In the genomic region with DNA sequence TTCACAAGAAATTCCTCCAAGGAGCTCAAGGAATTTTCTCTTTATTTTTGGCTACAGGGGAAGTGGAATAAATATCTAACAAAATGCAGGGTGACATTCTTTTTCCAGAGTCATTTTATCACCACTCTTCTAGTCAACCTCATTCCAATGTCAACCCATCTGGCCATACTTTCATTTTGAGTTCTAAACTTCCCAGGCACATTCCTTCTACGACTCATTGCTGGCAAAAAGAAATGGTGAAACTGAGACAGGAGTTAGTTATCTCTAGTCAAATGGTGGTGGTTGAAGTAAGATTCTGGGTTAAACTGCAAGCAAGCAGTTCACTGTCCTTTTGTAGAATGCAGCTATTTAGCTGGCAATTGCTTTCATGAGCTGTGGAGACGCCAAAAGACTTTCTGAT, we compare ENCODE assay signal across 26 cellular contexts.
A peak's percentile ranks its signal among the peaks of the same experiment; 100 is the strongest.
DNase-seq lines count a peak whose midpoint lies in the region; ATAC-seq, FAIRE-seq and TF ChIP-seq lines count a peak whose summit lies in the region.
"Had no signal": no experiment of that assay in that cellular context is flagged by ENCODE, and none has a peak within 500 bp of the region (broad histone marks: within the 10 kb centered on the region; RNA-seq: fewer than 3 reads in every experiment).

No MANE protein-coding gene starts in this region.

- no peak overlapping the region for H4K91ac ChIP-seq in IMR-90 (ENCODE audit: insufficient read depth, low read depth, low read length)

- peak; percentile 23 for DNase-seq in AG04449 (ENCODE audit: low read depth, low spot score)
- DNase-seq in IMR-90 = peak; percentile 59
- no peak for DNase-seq in bronchial epithelial cell (ENCODE audit: low read depth)
- DNase-seq in Kasumi-1 (lab: John Stamatoyannopoulos, UW) = no peak
- no peak for DNase-seq in HuH-7.5 (ENCODE audit: low spot score)
- DNase-seq in glomerular visceral epithelial cell (ENCODE audit: extremely low spot score) = no peak
- DNase-seq: activated B cell treated with CpG ODN at 0.5 μM for 24 hours; activated CD4-positive, alpha-beta T cell treated with anti-CD3 and anti-CD28 coated beads, Interleukin-2, amount 50 U/mL, for 4 hours; activated CD8-positive, alpha-beta memory T cell treated with anti-CD3 and anti-CD28 coated beads, Interleukin-2, amount 50 U/mL, for 48 hours; activated effector memory CD4-positive, alpha-beta T cell treated with anti-CD3 and anti-CD28 coated beads, Interleukin-2, amount 50 U/mL, for 16 hours; C1 segment of cervical spinal cord; Calu3; immature natural killer cell; left ventricle myocardium inferior; NCI-H1105 treated with DMSO at 0.1 percent for 48 hours; NCI-H2081 treated with DMSO at 0.1 percent for 48 hours; psoas muscle; small intestine; stimulated activated CD4-positive, alpha-beta T cell treated with anti-CD3 and anti-CD28 coated beads, Interleukin-2, amount 100 ng/mL, for 48 hours; stimulated activated naive CD4-positive, alpha-beta T cell had no signal

- WGBS in IMR-90 (ENCODE audit: extremely low coverage in 2 of 2, insufficient read length in 1 of 2), 2 experiments = no CpG with 5 or more reads among the region's 2 CpGs

- H3K9ac ChIP-seq in IMR-90 (ENCODE audit: low read depth, low read length) = no peak overlapping the region

- H3K4me3 ChIP-seq in AG04449 (ENCODE audit: low read depth, low read length) (no peak overlapping the region), IMR-90 (ENCODE audit: insufficient read depth, low read depth, low read length) (no peak overlapping the region), bronchial epithelial cell (ENCODE audit: low read depth, low read length) (no peak overlapping the region)
- H3K4me3 ChIP-seq: A549, hepatocyte, left ventricle myocardium inferior, psoas muscle, tibial nerve had no signal

- peak overlapping the region; percentile 55; the same call in 1 of the 2 replicates for H4K5ac ChIP-seq in IMR-90 (ENCODE audit: low read depth, low read length)

- peak overlapping the region; percentile 65 to 88 (median 79) for H3K27ac Mint-ChIP-seq in nephron
- H3K27ac Mint-ChIP-seq: activated B cell treated with CpG ODN at 0.5 μM for 24 hours had no signal

- H4K8ac ChIP-seq in IMR-90 (ENCODE audit: low read depth in 2 of 2, low read length in 2 of 2) = no peak overlapping the region

- in situ Hi-C loops in IMR-90 (cut with MboI; ENCODE audit: low sequenced_read_pairs) = no loop called here

- FAIRE-seq in bronchial epithelial cell (lab: Jason Lieb, UNC) = peak; percentile 13
- FAIRE-seq: A549, small intestine had no signal

- no peaks in the 10 kb centered on the region for H4K20me1 ChIP-seq in IMR-90 (ENCODE audit: insufficient read depth, low read length)

- peak overlapping the region in 1 of 3 experiments; percentile 21 for H3K4me3 Mint-ChIP-seq in nephron
- H3K4me3 Mint-ChIP-seq: activated B cell treated with CpG ODN at 0.5 μM for 24 hours, immature natural killer cell had no signal

- TF ChIP-seq POLR2A in IMR-90 (IDR thresholded peaks at IDR 0.05; ENCODE audit: low read depth, low read length) = no peak

- no peaks in the 10 kb centered on the region for H3K9me3 Mint-ChIP-seq in nephron
- H3K9me3 Mint-ChIP-seq: activated B cell treated with CpG ODN at 0.5 μM for 24 hours had no signal

- H3K36me3 Mint-ChIP-seq in nephron (ENCODE audit: low read depth) = peaks cover 3% of the 10 kb centered on the region
- H3K36me3 Mint-ChIP-seq: immature natural killer cell had no signal

- H3K14ac ChIP-seq in IMR-90 (replicated peaks; ENCODE audit: low read depth, low read length) = 0 out of 2 replicates have a peak overlapping the region, but pooled peaks have one; percentile 3

- H2BK5ac ChIP-seq in IMR-90 (ENCODE audit: low read depth, low read length, poor library complexity, severe bottlenecking) = no peak overlapping the region

- H3K23ac ChIP-seq in IMR-90 (ENCODE audit: low read depth, low read length) = no peak overlapping the region

- TF ChIP-seq CTCF in AG04449 (IDR thresholded peaks at IDR 0.05; ENCODE audit: insufficient read depth, low read length, missing control alignments) = no peak
- no peak for TF ChIP-seq CTCF in IMR-90 (conservative IDR thresholded peaks at IDR 0.05; ENCODE audit: low read depth, low read length)
- no peak for TF ChIP-seq CTCF in bronchial epithelial cell (IDR thresholded peaks at IDR 0.05; ENCODE audit: insufficient read depth, low read length, severe bottlenecking)
- no peak for TF ChIP-seq CTCF in nephron (IDR thresholded peaks at IDR 0.05; ENCODE audit: unreplicated experiment in 3 of 3)

- peak overlapping the region; percentile 27; the same call in 1 of the 2 replicates for H3K18ac ChIP-seq in IMR-90 (ENCODE audit: low read depth, low read length)

- POLR2A ChIA-PET in AG04449 (lab: Yijun Ruan, JAX) (interaction anchor here (1.0 kb wide), 1 partner anchor 27 kb away, joined by 3 read pairs; no protein-coding TSS in a partner anchor), IMR-90 (lab: Charles Lee; ENCODE audit: unreplicated experiment) (no interaction called here)

- H3K4me2 ChIP-seq in IMR-90 (ENCODE audit: low read depth, low read length) = peak overlapping the region; percentile 58
- H3K4me2 ChIP-seq: A549, hepatocyte had no signal

- peaks cover 3% of the 10 kb centered on the region for H3K27me3 Mint-ChIP-seq in nephron (ENCODE audit: low read depth)
- H3K27me3 Mint-ChIP-seq: activated B cell treated with CpG ODN at 0.5 μM for 24 hours had no signal

- H3K36me3 ChIP-seq in IMR-90 (ENCODE audit: control insufficient read depth, insufficient read depth, low read length) = no peaks in the 10 kb centered on the region
- no peaks in the 10 kb centered on the region for H3K36me3 ChIP-seq in bronchial epithelial cell (ENCODE audit: control insufficient read depth, insufficient read depth, low read length)
- H3K36me3 ChIP-seq: left ventricle myocardium inferior, tibial nerve had no signal

- H3K27me3 ChIP-seq in IMR-90 (ENCODE audit: control insufficient read depth, insufficient read depth, low read length) = no peaks in the 10 kb centered on the region
- H3K27me3 ChIP-seq in bronchial epithelial cell (ENCODE audit: control insufficient read depth, insufficient read depth, low read length) = no peaks in the 10 kb centered on the region
- H3K27me3 ChIP-seq: hepatocyte, tibial nerve had no signal

- H3K27ac ChIP-seq in IMR-90 (ENCODE audit: insufficient read depth, low read length) = no peak overlapping the region
- H3K27ac ChIP-seq: A549, hepatocyte, left ventricle myocardium inferior, psoas muscle, RWPE1, tibial nerve had no signal

- H2AK5ac ChIP-seq in IMR-90 (ENCODE audit: low read depth, low read length) = no peak overlapping the region

- H3K79me1 ChIP-seq in IMR-90 (ENCODE audit: low read depth in 1 of 2, low read length in 2 of 2) = no peaks in the 10 kb centered on the region

- peaks cover 11% of the 10 kb centered on the region for H3K4me1 ChIP-seq in IMR-90 (ENCODE audit: control insufficient read depth, insufficient read depth, low read length)
- H3K4me1 ChIP-seq: A549, tibial nerve had no signal

- no peak for TF ChIP-seq RAD21 in IMR-90 (IDR thresholded peaks at IDR 0.05; ENCODE audit: low read length)

- H2AK9ac ChIP-seq in IMR-90 (replicated peaks; ENCODE audit: low read depth, low read length, poor library complexity) = no peak overlapping the region

- ATAC-seq in IMR-90 (ENCODE audit: low read depth) (peak; percentile 21), HG02763 (IDR thresholded peaks at IDR 0.05; ENCODE audit: unreplicated experiment) (no peak)
- ATAC-seq: A549, psoas muscle had no signal

- H2BK120ac ChIP-seq in IMR-90 (ENCODE audit: low read depth, low read length) = peak overlapping the region; percentile 22

- no peak overlapping the region for H2AFZ ChIP-seq in IMR-90 (replicated peaks; ENCODE audit: low read length, poor library complexity)
- H2AFZ ChIP-seq: hepatocyte had no signal

- peaks cover 4% of the 10 kb centered on the region for H3K9me1 ChIP-seq in IMR-90 (ENCODE audit: insufficient read depth, low read length)

- no peaks in the 10 kb centered on the region for H3K9me3 ChIP-seq in IMR-90 (ENCODE audit: control insufficient read depth, insufficient read depth, low read length)
- H3K9me3 ChIP-seq: A549, left ventricle myocardium inferior, psoas muscle, tibial nerve had no signal

- dilution Hi-C loops in IMR-90 (cut with HindIII; ENCODE audit: low sequenced_read_pairs, unreplicated experiment) = no loop called here

- BruUV-seq in IMR-90 (replicated peaks; lab: Mats Ljungman, UMichigan) = no TSS peak

- intact Hi-C loops in IMR-90 (cut with micrococcal nuclease) = loop anchor here (5.0 kb wide), 1 partner anchor 113 kb away; no protein-coding TSS in a partner anchor

- peaks cover 53% of the 10 kb centered on the region for H3K4me1 Mint-ChIP-seq in nephron
- H3K4me1 Mint-ChIP-seq: activated B cell treated with CpG ODN at 0.5 μM for 24 hours, immature natural killer cell had no signal

- H2BK15ac ChIP-seq in IMR-90 (ENCODE audit: low read depth, low read length) = no peak overlapping the region

- no peak overlapping the region for H3K56ac ChIP-seq in IMR-90 (ENCODE audit: extremely low read depth, insufficient read depth, low read length)

- CTCF ChIA-PET in AG04449 (lab: Yijun Ruan, JAX) = interaction anchor here (0.9 to 1.9 kb wide), 4 partner anchors 28 to 134 kb away, joined by 3 to 5 read pairs (median 3); no protein-coding TSS in a partner anchor
- CTCF ChIA-PET in IMR-90 (lab: Yijun Ruan, JAX) = no interaction called here

- H3K4ac ChIP-seq in IMR-90 (ENCODE audit: low read depth, low read length) = no peak overlapping the region

- no peak overlapping the region for H2BK20ac ChIP-seq in IMR-90 (ENCODE audit: low read depth, low read length)

TF ChIP-seq in IMR-90, 13 proteins besides CTCF, POLR2A, EP300 and RAD21:
- no peak for TF ChIP-seq MAFK (IDR thresholded peaks at IDR 0.05; ENCODE audit: low read depth, low read length)
- no peak for TF ChIP-seq RFX5 (IDR thresholded peaks at IDR 0.05; ENCODE audit: low read depth, low read length)
- no peak for TF ChIP-seq MXI1 (IDR thresholded peaks at IDR 0.05; ENCODE audit: borderline replicate concordance, low read depth, low read length)

Comparison
In these comparisons a context has a peak if more than half of its experiments do, and no peak if none do; other contexts are left out.
1. DNase-seq: peak in AG04449 (single experiment) and IMR-90 (single experiment); none in bronchial epithelial cell (single experiment), Kasumi-1 (0 of 2), HuH-7.5 (single experiment) and glomerular visceral epithelial cell (single experiment).